In genomic region chr11:117827521-117828511, GRCh38 we compare ENCODE assay signal across 10 cellular contexts. TPM values are rescaled to one million over a fixed set of nuclear protein-coding genes. Genes with fewer than 3 reads are reported as not detected.
A peak's percentile ranks its signal among the peaks of the same experiment; 100 is the strongest.
DNase-seq lines count a peak whose midpoint lies in the region; ATAC-seq and TF ChIP-seq lines count a peak whose summit lies in the region.
"Had no signal": no experiment of that assay in that cellular context is flagged by ENCODE, and none has a peak within 500 bp of the region (broad histone marks: within the 10 kb centered on the region; RNA-seq: fewer than 3 reads in every experiment).

No MANE protein-coding gene starts in this region.

- no peak overlapping the region for H3K18ac ChIP-seq in trophoblast cell (ENCODE audit: low read length)

- no peak overlapping the region for H2BK120ac ChIP-seq in trophoblast cell (ENCODE audit: insufficient read depth, low read length, poor library complexity)

- no peak overlapping the region for H2BK5ac ChIP-seq in trophoblast cell (ENCODE audit: low read depth, low read length, poor library complexity)

- intact Hi-C loops in activated CD8-positive, alpha-beta T cell treated with anti-CD3 and anti-CD28 coated beads for 36 hours (cut with micrococcal nuclease) = no loop called here
- intact Hi-C loops in testis (cut with DNase I; ENCODE audit: low total_unique reads) = no loop called here

- H3K14ac ChIP-seq in trophoblast cell (ENCODE audit: low read length) = no peak overlapping the region

- no peak for TF ChIP-seq POLR2A in testis (IDR thresholded peaks at IDR 0.05)

- CTCF ChIA-PET in activated CD8-positive, alpha-beta T cell treated with anti-CD3 and anti-CD28 coated beads for 36 hours (lab: Charles Lee) = interaction anchor here (1.1 to 15.2 kb wide), 8 partner anchors 9 to 225 kb away, joined by 3 to 188 read pairs (median 22); no protein-coding TSS in a partner anchor

- peaks cover 78% of the 10 kb centered on the region for H3K4me1 Mint-ChIP-seq in activated CD8-positive, alpha-beta T cell treated with anti-CD3 and anti-CD28 coated beads for 36 hours (ENCODE audit: low read depth)
- H3K4me1 Mint-ChIP-seq in glutamatergic neuron (ENCODE audit: low read depth, unreplicated experiment) = peaks cover 13% of the 10 kb centered on the region

- TF ChIP-seq CTCF in activated CD8-positive, alpha-beta T cell treated with anti-CD3 and anti-CD28 coated beads for 36 hours (IDR thresholded peaks at IDR 0.05) = no peak
- TF ChIP-seq CTCF in glutamatergic neuron (IDR thresholded peaks at IDR 0.05; ENCODE audit: partially characterized antibody, unreplicated experiment) (no peak), testis (IDR thresholded peaks at IDR 0.05) (no peak)

- H3K4me3 ChIP-seq in testis (no peak overlapping the region), trophoblast cell (ENCODE audit: low read depth, low read length) (no peak overlapping the region)

- H2AFZ ChIP-seq in trophoblast cell (ENCODE audit: insufficient read depth, low read length, poor library complexity) = no peak overlapping the region

- H3K27me3 ChIP-seq in testis (no peaks in the 10 kb centered on the region), trophoblast cell (ENCODE audit: insufficient read depth, low read length) (no peaks in the 10 kb centered on the region)

- H3K9me3 Mint-ChIP-seq in activated CD8-positive, alpha-beta T cell treated with anti-CD3 and anti-CD28 coated beads for 36 hours = no peaks in the 10 kb centered on the region
- peaks cover 6% of the 10 kb centered on the region for H3K9me3 Mint-ChIP-seq in glutamatergic neuron (ENCODE audit: unreplicated experiment)

- 76 to 85% methylated on average over 6 to 15 of the region's 15 CpGs for WGBS in testis, 2 donors
- WGBS in trophoblast cell (ENCODE audit: extremely low coverage, insufficient coverage, insufficient read length) = no CpG with 5 or more reads among the region's 15 CpGs

- H3K79me2 ChIP-seq in trophoblast cell (ENCODE audit: control insufficient read depth, insufficient read depth, low read length, poor library complexity) = no peaks in the 10 kb centered on the region

- H3K36me3 ChIP-seq in testis (ENCODE audit: low read depth, missing control alignments) = no peaks in the 10 kb centered on the region
- no peaks in the 10 kb centered on the region for H3K36me3 ChIP-seq in trophoblast cell (ENCODE audit: control insufficient read depth in 1 of 2, insufficient read depth in 2 of 2, low read length in 2 of 2)

- no peak overlapping the region for H3K4ac ChIP-seq in trophoblast cell (ENCODE audit: low read depth, low read length)

- H3K4me1 ChIP-seq in testis (peaks cover 57% of the 10 kb centered on the region), trophoblast cell (ENCODE audit: control insufficient read depth in 1 of 2, insufficient read depth in 2 of 2, low read length in 2 of 2) (peaks cover 3 to 7% of the 10 kb centered on the region in 2 experiments)

- no peak overlapping the region for H4K12ac ChIP-seq in trophoblast cell (ENCODE audit: low read depth, low read length)

- ATAC-seq in activated CD8-positive, alpha-beta T cell treated with anti-CD3 and anti-CD28 coated beads for 36 hours = peak; percentile 10
- ATAC-seq in HG03159 (IDR thresholded peaks at IDR 0.05; ENCODE audit: unreplicated experiment) = no peak

- H3K27ac ChIP-seq in testis (no peak overlapping the region), caudate nucleus (ENCODE audit: low read depth, low read length) (no peak overlapping the region), trophoblast cell (ENCODE audit: low read depth, low read length) (no peak overlapping the region)
- H3K27ac ChIP-seq: KMS-11 had no signal

- H3K4me3 Mint-ChIP-seq in activated CD8-positive, alpha-beta T cell treated with anti-CD3 and anti-CD28 coated beads for 36 hours = peak overlapping the region; percentile 42
- no peak overlapping the region for H3K4me3 Mint-ChIP-seq in glutamatergic neuron (ENCODE audit: unreplicated experiment)

- H3K79me1 ChIP-seq in trophoblast cell (ENCODE audit: low read length) = no peaks in the 10 kb centered on the region

- no peak overlapping the region for H2AK5ac ChIP-seq in trophoblast cell (ENCODE audit: low read length)

- H3K4me2 ChIP-seq in trophoblast cell (ENCODE audit: low read length) = no peak overlapping the region
- H3K4me2 ChIP-seq: KMS-11 had no signal

- H3K27ac Mint-ChIP-seq in activated CD8-positive, alpha-beta T cell treated with anti-CD3 and anti-CD28 coated beads for 36 hours = peak overlapping the region; percentile 77
- no peak overlapping the region for H3K27ac Mint-ChIP-seq in glutamatergic neuron (ENCODE audit: unreplicated experiment)

- H3K9me3 ChIP-seq in testis (no peaks in the 10 kb centered on the region), trophoblast cell (ENCODE audit: insufficient read depth, low read depth, low read length) (peaks cover 2% of the 10 kb centered on the region)

- H2BK12ac ChIP-seq in trophoblast cell (ENCODE audit: low read length) = no peak overlapping the region

- no peaks in the 10 kb centered on the region for H3K27me3 Mint-ChIP-seq in activated CD8-positive, alpha-beta T cell treated with anti-CD3 and anti-CD28 coated beads for 36 hours
- H3K27me3 Mint-ChIP-seq in glutamatergic neuron (ENCODE audit: unreplicated experiment) = peaks cover 15% of the 10 kb centered on the region

- no peak overlapping the region for H3K9ac ChIP-seq in trophoblast cell (ENCODE audit: low read length)
- H3K9ac ChIP-seq: KMS-11 had no signal

- no peak overlapping the region for H4K91ac ChIP-seq in trophoblast cell (ENCODE audit: low read depth, low read length)

- no peaks in the 10 kb centered on the region for H3K36me3 Mint-ChIP-seq in activated CD8-positive, alpha-beta T cell treated with anti-CD3 and anti-CD28 coated beads for 36 hours (ENCODE audit: low read depth)
- no peaks in the 10 kb centered on the region for H3K36me3 Mint-ChIP-seq in glutamatergic neuron (ENCODE audit: unreplicated experiment)

- H4K8ac ChIP-seq in trophoblast cell (ENCODE audit: low read depth, low read length) = no peak overlapping the region

- no peak overlapping the region for H3K23ac ChIP-seq in trophoblast cell (ENCODE audit: low read length)

- peak; percentile 14 for DNase-seq in activated CD4-positive, alpha-beta T cell treated with anti-CD3 and anti-CD28 coated beads for 48 hours
- no peak for DNase-seq in activated CD4-positive, alpha-beta T cell treated with anti-CD3 and anti-CD28 coated beads, Interleukin-2, amount 50 U/mL, for 48 hours
- DNase-seq in activated CD8-positive, alpha-beta T cell treated with anti-CD3 and anti-CD28 coated beads for 36 hours = peak; percentile 57
- peak; percentile 13 for DNase-seq in glutamatergic neuron
- peak; percentile 14 for DNase-seq in testis
- no peak for DNase-seq in caudate nucleus (lab: John Stamatoyannopoulos, UW)
- no peak for DNase-seq in trophoblast cell

- POLR2A ChIA-PET in activated CD8-positive, alpha-beta T cell treated with anti-CD3 and anti-CD28 coated beads for 36 hours (lab: Charles Lee) = interaction anchor here (0.6 to 2.0 kb wide), 6 partner anchors 11 to 224 kb away, joined by 3 to 11 read pairs (median 6); no protein-coding TSS in a partner anchor

RNA-seq across cellular contexts. Expression of gene FXYD2, which starts 3.3 kb away (rescaled TPM):
- total RNA-seq in activated CD8-positive, alpha-beta T cell treated with anti-CD3 and anti-CD28 coated beads for 36 hours = 1 to 10 TPM; 6.7 to 7.2 TPM
- total RNA-seq in glutamatergic neuron (ENCODE audit: unreplicated experiment) = 0.44 TPM
- total RNA-seq in testis = 1 to 10 TPM; 5.3 to 7.6 TPM
- 8.3 TPM for polyA plus RNA-seq in testis (ENCODE audit: insufficient read depth, low read depth, low replicate concordance)
- polyA plus RNA-seq in trophoblast cell (2013) = not detected in 2 replicates
- total RNA-seq: myocyte had no signal

RNA-seq across cellular contexts. Expression of gene DSCAML1, which starts 30.8 kb away (rescaled TPM):
- under 1 TPM; 0.13 to 0.29 TPM for total RNA-seq in activated CD8-positive, alpha-beta T cell treated with anti-CD3 and anti-CD28 coated beads for 36 hours
- total RNA-seq in glutamatergic neuron (ENCODE audit: unreplicated experiment) = 0.07 TPM
- total RNA-seq in testis = 1 to 10 TPM; 3.0 to 6.1 TPM
- polyA plus RNA-seq in testis (ENCODE audit: insufficient read depth, low read depth, low replicate concordance) = 1.6 TPM
- polyA plus RNA-seq in trophoblast cell (2013) = 0.01 TPM in 1 of 2 replicates, not detected in the other
- total RNA-seq: myocyte had no signal

RNA-seq across cellular contexts. Expression of gene FXYD6, which starts 48.6 kb away (rescaled TPM):
- total RNA-seq in activated CD8-positive, alpha-beta T cell treated with anti-CD3 and anti-CD28 coated beads for 36 hours = not detected
- total RNA-seq in glutamatergic neuron (ENCODE audit: unreplicated experiment) = 57.1 TPM
- total RNA-seq in testis = 100 to 1,000 TPM; 191 to 439 TPM
- 186 TPM for polyA plus RNA-seq in testis (ENCODE audit: insufficient read depth, low read depth, low replicate concordance)
- 4.7 TPM in 2 replicates for polyA plus RNA-seq in trophoblast cell (2013)

Comparison
In these comparisons a context has a peak if more than half of its experiments do, and no peak if none do; other contexts are left out.
1. DNase-seq: peak in activated CD4-positive, alpha-beta T cell treated with anti-CD3 and anti-CD28 coated beads for 48 hours (single experiment), activated CD8-positive, alpha-beta T cell treated with anti-CD3 and anti-CD28 coated beads for 36 hours (single experiment), glutamatergic neuron (single experiment) and testis (single experiment); none in activated CD4-positive, alpha-beta T cell treated with anti-CD3 and anti-CD28 coated beads, Interleukin-2, amount 50 U/mL, for 48 hours (0 of 2), caudate nucleus (0 of 61) and trophoblast cell (0 of 2).
2. RNA of gene FXYD6, which starts 48.6 kb away (total RNA-seq): 191 to 439 TPM in testis and 57.1 TPM in glutamatergic neuron (single experiment); not detected in activated CD8-positive, alpha-beta T cell treated with anti-CD3 and anti-CD28 coated beads for 36 hours; every median in the first group is over 10 times any median in the second.